In the genomic region with DNA sequence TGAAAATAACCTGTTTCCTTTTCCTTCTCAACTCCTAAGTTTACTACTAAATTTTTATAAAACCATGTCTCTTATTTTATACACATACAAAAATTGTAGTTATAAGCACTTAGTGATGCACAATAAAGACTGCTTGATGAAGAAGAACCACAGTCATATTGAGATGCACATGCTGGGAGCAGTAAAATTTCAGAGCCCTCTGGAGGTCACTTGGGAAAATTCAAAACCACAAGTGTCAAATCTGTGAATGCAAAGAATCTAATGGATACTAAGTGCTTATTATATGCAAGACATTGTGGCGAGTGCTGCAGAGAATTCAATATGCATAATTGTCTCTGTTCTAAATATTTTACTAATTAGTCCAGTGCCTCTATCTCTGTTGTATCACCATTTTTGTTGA, we compare ENCODE assay signal across 17 cellular contexts.
DNase-seq lines count a peak whose midpoint lies in the region; ATAC-seq and TF ChIP-seq lines count a peak whose summit lies in the region.
"Had no signal": no experiment of that assay in that cellular context is flagged by ENCODE, and none has a peak within 500 bp of the region (broad histone marks: within the 10 kb centered on the region; RNA-seq: fewer than 3 reads in every experiment).

No MANE protein-coding gene starts in this region.

- H3K27ac ChIP-seq in AG04450 (ENCODE audit: low read depth, low read length) (no peak overlapping the region), H9 (ENCODE audit: insufficient read length, low read depth, low read length) (no peak overlapping the region)
- H3K27ac ChIP-seq in naive thymus-derived CD4-positive, alpha-beta T cell (ENCODE audit: low read depth, low read length), result no peak overlapping the region
- H3K27ac ChIP-seq: coronary artery, esophagus squamous epithelium, HL-60 had no signal

- peaks cover 94% of the 10 kb centered on the region for H3K27me3 Mint-ChIP-seq in H9 (ENCODE audit: low read depth)
- peaks cover 0 to 5% (median 0%) of the 10 kb centered on the region in 5 donors for H3K27me3 Mint-ChIP-seq in naive thymus-derived CD4-positive, alpha-beta T cell
- H3K27me3 Mint-ChIP-seq: activated naive CD8-positive, alpha-beta T cell treated with anti-CD3 and anti-CD28 coated beads, Interleukin-2, amount 10 ng/mL, durations not matched to agents 7 days and 5 days had no signal

- no peak overlapping the region for H2BK20ac ChIP-seq in H9 (ENCODE audit: low read depth, low read length, poor library complexity, severe bottlenecking)

- H3K4me1 Mint-ChIP-seq in H9, result peaks cover 2 to 3% of the 10 kb centered on the region in 2 experiments; a peak in 3 of 4 replicates
- H3K4me1 Mint-ChIP-seq in naive thymus-derived CD4-positive, alpha-beta T cell, result no peaks in the 10 kb centered on the region
- H3K4me1 Mint-ChIP-seq: activated naive CD8-positive, alpha-beta T cell treated with anti-CD3 and anti-CD28 coated beads, Interleukin-2, amount 10 ng/mL, durations not matched to agents 7 days and 5 days had no signal

- CTCF ChIA-PET in AG04450 (lab: Charles Lee), result no interaction called here
- CTCF ChIA-PET in naive thymus-derived CD4-positive, alpha-beta T cell (lab: Charles Lee), result no interaction called here
- CTCF ChIA-PET in HEK293T (lab: Yijun Ruan, JAX), result no interaction called here

- no peak overlapping the region for H3K23ac ChIP-seq in H9 (ENCODE audit: insufficient read length, low read depth, low read length)

- H3K4ac ChIP-seq in H9 (ENCODE audit: low read depth, low read length), result no peak overlapping the region

- no peak overlapping the region for H3T11ph ChIP-seq in H9 (ENCODE audit: low read length)

- no peaks in the 10 kb centered on the region; a peak in 1 of 5 replicates for H3K9me3 Mint-ChIP-seq in H9
- H3K9me3 Mint-ChIP-seq in naive thymus-derived CD4-positive, alpha-beta T cell, result peaks cover 0 to 6% (median 0%) of the 10 kb centered on the region in 11 donors
- H3K9me3 Mint-ChIP-seq: activated naive CD8-positive, alpha-beta T cell treated with anti-CD3 and anti-CD28 coated beads, Interleukin-2, amount 10 ng/mL, durations not matched to agents 7 days and 5 days had no signal

- H4K91ac ChIP-seq in H9 (ENCODE audit: insufficient read length, low read depth, low read length), result no peak overlapping the region

- no CpG with 5 or more reads among the region's 1 CpG for WGBS in H9 (ENCODE audit: extremely low coverage, insufficient read length, low lambda C conversion rate)

- H4K20me1 ChIP-seq in H9 (ENCODE audit: control insufficient read depth, insufficient read depth, insufficient read length), result no peaks in the 10 kb centered on the region

- no peak overlapping the region for H3K9ac ChIP-seq in H9 (ENCODE audit: extremely low read depth, insufficient read length, low read length)

- H2BK5ac ChIP-seq in H9 (ENCODE audit: insufficient read length, low read length), result no peak overlapping the region

- no peak overlapping the region for H3K4me3 Mint-ChIP-seq in H9
- H3K4me3 Mint-ChIP-seq in naive thymus-derived CD4-positive, alpha-beta T cell, result no peak overlapping the region
- H3K4me3 Mint-ChIP-seq: activated naive CD8-positive, alpha-beta T cell treated with anti-CD3 and anti-CD28 coated beads, Interleukin-2, amount 10 ng/mL, durations not matched to agents 7 days and 5 days; CD8-positive, alpha-beta T cell had no signal

- DNase-seq in AG04450 (ENCODE audit: low read depth, low spot score) (no peak), H9 (no peak), SK-MEL-5 (ENCODE audit: low read depth, low spot score) (peak; percentile 49), foreskin melanocyte (peak; percentile 27), HEK293T (ENCODE audit: extremely low spot score) (no peak), NCI-H2081 (lab: John Stamatoyannopoulos, UW) (no peak)
- DNase-seq in naive thymus-derived CD4-positive, alpha-beta T cell, result no peak
- DNase-seq in activated effector memory CD4-positive, alpha-beta T cell treated with Interleukin-2 at 50 U/mL for 16 hours, result no peak
- DNase-seq: activated CD8-positive, alpha-beta memory T cell treated with anti-CD3 and anti-CD28 coated beads, Interleukin-2, amount 50 U/mL, for 4 hours; activated naive CD8-positive, alpha-beta T cell treated with anti-CD3 and anti-CD28 coated beads, Interleukin-2, amount 10 ng/mL, durations not matched to agents 7 days and 5 days; CD8-positive, alpha-beta T cell; esophagus squamous epithelium; MV-4-11; small intestine had no signal

- H4K8ac ChIP-seq in H9 (replicated peaks; ENCODE audit: insufficient read length, low read depth, low read length), result no peak overlapping the region

- no peak overlapping the region for H3K18ac ChIP-seq in H9 (ENCODE audit: insufficient read length, low read depth, low read length)

- no peak overlapping the region for H2AFZ ChIP-seq in H9 (ENCODE audit: low read length)

- H2BK120ac ChIP-seq in H9 (ENCODE audit: low read depth, low read length, poor library complexity, severe bottlenecking), result no peak overlapping the region

- no peaks in the 10 kb centered on the region for H3K36me3 Mint-ChIP-seq in H9 (ENCODE audit: insufficient read depth in 1 of 3, low read depth in 3 of 3)
- no peaks in the 10 kb centered on the region for H3K36me3 Mint-ChIP-seq in naive thymus-derived CD4-positive, alpha-beta T cell
- H3K36me3 Mint-ChIP-seq: activated naive CD8-positive, alpha-beta T cell treated with anti-CD3 and anti-CD28 coated beads, Interleukin-2, amount 10 ng/mL, durations not matched to agents 7 days and 5 days; CD8-positive, alpha-beta T cell had no signal

- no peak overlapping the region for H3K14ac ChIP-seq in H9 (ENCODE audit: insufficient read depth, low read length)

- no peak overlapping the region for H3K4me3 ChIP-seq in AG04450 (ENCODE audit: low read depth, low read length)
- no peak overlapping the region for H3K4me3 ChIP-seq in naive thymus-derived CD4-positive, alpha-beta T cell (ENCODE audit: low read length)
- H3K4me3 ChIP-seq: coronary artery, esophagus squamous epithelium, lung had no signal

- H2BK15ac ChIP-seq in H9 (ENCODE audit: low read depth, low read length), result no peak overlapping the region

- intact Hi-C loops in naive thymus-derived CD4-positive, alpha-beta T cell (cut with micrococcal nuclease), result no loop called here

- no peaks in the 10 kb centered on the region for H3K36me3 ChIP-seq in naive thymus-derived CD4-positive, alpha-beta T cell (ENCODE audit: control insufficient read depth in 2 of 3, insufficient read depth in 3 of 3, low read length in 3 of 3)
- H3K36me3 ChIP-seq: esophagus squamous epithelium had no signal

- ATAC-seq in naive thymus-derived CD4-positive, alpha-beta T cell, result no peak
- ATAC-seq: CD8-positive, alpha-beta T cell had no signal

- no peak overlapping the region for H4K5ac ChIP-seq in H9 (ENCODE audit: insufficient read length, low read depth, low read length)

- POLR2A ChIA-PET in AG04450 (lab: Yijun Ruan, JAX) (no interaction called here), HEK293T (lab: Yijun Ruan, JAX) (no interaction called here)
- POLR2A ChIA-PET in naive thymus-derived CD4-positive, alpha-beta T cell (lab: Charles Lee), result no interaction called here

- H3K23me2 ChIP-seq in H9 (ENCODE audit: insufficient read length, low read depth, low read length, poor library complexity, severe bottlenecking), result no peaks in the 10 kb centered on the region

- H3K79me1 ChIP-seq in H9 (ENCODE audit: insufficient read depth, low read depth, low read length, poor library complexity, severe bottlenecking), result no peaks in the 10 kb centered on the region

- H3K4me1 ChIP-seq in H9 (ENCODE audit: insufficient read depth, low read length), result no peaks in the 10 kb centered on the region
- no peaks in the 10 kb centered on the region for H3K4me1 ChIP-seq in naive thymus-derived CD4-positive, alpha-beta T cell (ENCODE audit: control insufficient read depth in 2 of 2, insufficient read depth in 2 of 2, low read length in 2 of 2)
- H3K4me1 ChIP-seq: esophagus squamous epithelium had no signal

- H3K27ac Mint-ChIP-seq in H9, result no peak overlapping the region
- H3K27ac Mint-ChIP-seq in naive thymus-derived CD4-positive, alpha-beta T cell, result no peak overlapping the region
- H3K27ac Mint-ChIP-seq: activated naive CD8-positive, alpha-beta T cell treated with anti-CD3 and anti-CD28 coated beads, Interleukin-2, amount 10 ng/mL, durations not matched to agents 7 days and 5 days; CD8-positive, alpha-beta T cell had no signal

- no peak overlapping the region for H2AK5ac ChIP-seq in H9 (ENCODE audit: insufficient read length, low read length)

- no peak overlapping the region for H2BK12ac ChIP-seq in H9 (ENCODE audit: insufficient read length, low read depth, low read length)

- H3K56ac ChIP-seq in H9 (ENCODE audit: insufficient read length, low read depth, low read length), result no peak overlapping the region

- H3K79me2 ChIP-seq in H9 (ENCODE audit: insufficient read depth, low read length), result no peaks in the 10 kb centered on the region

- H3K4me2 ChIP-seq in H9 (ENCODE audit: insufficient read depth, insufficient read length, low read length), result no peak overlapping the region

- in situ Hi-C loops in SK-MEL-5 (cut with HindIII; ENCODE audit: low pct_unique_long_range_greater_than_20kb, low sequenced_read_pairs), result no loop called here

- H3K27me3 ChIP-seq in AG04450 (ENCODE audit: control insufficient read depth, insufficient read depth, low read length) (no peaks in the 10 kb centered on the region), H9 (ENCODE audit: insufficient read depth, low read length) (peaks cover 10% of the 10 kb centered on the region; the same call in 1 of the 2 replicates)
- no peaks in the 10 kb centered on the region for H3K27me3 ChIP-seq in naive thymus-derived CD4-positive, alpha-beta T cell (ENCODE audit: control insufficient read depth in 2 of 2, insufficient read depth in 2 of 2, low read length in 2 of 2)
- H3K27me3 ChIP-seq: esophagus squamous epithelium had no signal

- TF ChIP-seq CTCF in AG04450 (IDR thresholded peaks at IDR 0.05; ENCODE audit: low read depth, low read length) (peak; percentile 29; the same call in 1 of the 2 replicates), H9 (conservative IDR thresholded peaks at IDR 0.05) (peak; percentile 34; the same call in 1 of the 3 replicates)

- H3K9me3 ChIP-seq in AG04450 (ENCODE audit: control insufficient read depth, insufficient read depth, low read length) (no peaks in the 10 kb centered on the region), H9 (ENCODE audit: control insufficient read depth, low read depth, low read length) (no peaks in the 10 kb centered on the region)
- H3K9me3 ChIP-seq in naive thymus-derived CD4-positive, alpha-beta T cell (ENCODE audit: control insufficient read depth in 2 of 3, low read length in 3 of 3), result no peaks in the 10 kb centered on the region
- H3K9me3 ChIP-seq: esophagus squamous epithelium had no signal

TF ChIP-seq in HEK293T, 16 proteins besides CTCF, POLR2A, EP300 and RAD21 (continues in another document):
- TF ChIP-seq, protein P1, sequence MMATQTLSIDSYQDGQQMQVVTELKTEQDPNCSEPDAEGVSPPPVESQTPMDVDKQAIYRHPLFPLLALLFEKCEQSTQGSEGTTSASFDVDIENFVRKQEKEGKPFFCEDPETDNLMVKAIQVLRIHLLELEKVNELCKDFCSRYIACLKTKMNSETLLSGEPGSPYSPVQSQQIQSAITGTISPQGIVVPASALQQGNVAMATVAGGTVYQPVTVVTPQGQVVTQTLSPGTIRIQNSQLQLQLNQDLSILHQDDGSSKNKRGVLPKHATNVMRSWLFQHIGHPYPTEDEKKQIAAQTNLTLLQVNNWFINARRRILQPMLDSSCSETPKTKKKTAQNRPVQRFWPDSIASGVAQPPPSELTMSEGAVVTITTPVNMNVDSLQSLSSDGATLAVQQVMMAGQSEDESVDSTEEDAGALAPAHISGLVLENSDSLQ (IDR thresholded peaks at IDR 0.05), result no peak

Comparison
In these comparisons a context has a peak if more than half of its experiments do, and no peak if none do; other contexts are left out.
1. DNase-seq: peak in SK-MEL-5 (single experiment) and foreskin melanocyte (single experiment); none in AG04450 (single experiment), H9 (single experiment), naive thymus-derived CD4-positive, alpha-beta T cell (0 of 9), activated effector memory CD4-positive, alpha-beta T cell treated with Interleukin-2 at 50 U/mL for 16 hours (single experiment), HEK293T (single experiment) and NCI-H2081 (0 of 2).